21 cellular contexts compared by ENCODE assay signal in genomic region chr6:33651947-33652346, GRCh38.
"Had no signal": no experiment of that assay in that cellular context is flagged by ENCODE, and none has a peak within 500 bp of the region (broad histone marks: within the 10 kb centered on the region; RNA-seq: fewer than 3 reads in every experiment).

No MANE protein-coding gene starts in this region.

- H3K36me3 Mint-ChIP-seq: brain had no signal

- H3K27me3 ChIP-seq: esophagus squamous epithelium, gastrocnemius medialis, upper lobe of right lung had no signal

- H3K36me3 ChIP-seq: gastrocnemius medialis had no signal

- H3K9me3 Mint-ChIP-seq: activated B cell treated with CpG ODN at 0.5 μM for 24 hours; activated CD4-positive, alpha-beta memory T cell treated with anti-CD3 and anti-CD28 coated beads, Interleukin-2, amount 10 ng/mL, durations not matched to agents 7 days and 5 days; activated naive CD4-positive, alpha-beta T cell treated with anti-CD3 and anti-CD28 coated beads, Interleukin-2, amount 50 U/mL, for 24 hours; activated T-helper 1 cell treated with anti-CD3 and anti-CD28 coated beads, Interleukin-12 subunit alpha, Interleukin-12 subunit beta, Interleukin-2, Interleukin-4 antibody, amounts not matched to agents 30 ng/mL and 10 ng/mL and 1 ng/mL, durations not matched to agents 14 hours and 24 hours and 36 hours; dendritic cell treated with granulocyte-macrophage colony-stimulating factor and Interleukin-4, amounts not matched to agents 40 ng/mL and 50 ng/mL, for 4 days; memory B cell; nephron progenitor cell had no signal

- ATAC-seq: activated CD4-positive, alpha-beta T cell treated with anti-CD3 and anti-CD28 coated beads for 36 hours; gastrocnemius medialis; SK-N-SH treated with all-trans-retinoic acid at 6 μM for 48 hours; stimulated activated naive CD8-positive, alpha-beta T cell treated with anti-CD3 and anti-CD28 coated beads, Interleukin-15, Interleukin-2, amounts not matched to agents 100 U/mL and 50 U/mL, for 24 hours; upper lobe of right lung had no signal

- DNase-seq: activated B cell treated with CpG ODN at 0.5 μM for 24 hours; activated CD4-positive, alpha-beta memory T cell treated with anti-CD3 and anti-CD28 coated beads, Interleukin-2, amount 10 ng/mL, durations not matched to agents 7 days and 5 days; activated CD4-positive, alpha-beta T cell treated with anti-CD3 and anti-CD28 coated beads for 36 hours; activated gamma-delta T cell treated with Interleukin-2 at 50 U/mL for 16 hours; anterior cingulate cortex; effector CD4-positive, alpha-beta T cell; esophagus squamous epithelium; gastrocnemius medialis; hypothalamus; nephron progenitor cell; posterior cingulate gyrus; stimulated activated CD4-positive, alpha-beta T cell treated with anti-CD3 and anti-CD28 coated beads, Interleukin-4, amount 100 ng/mL, for 24 hours; stimulated activated naive CD8-positive, alpha-beta T cell treated with anti-CD3 and anti-CD28 coated beads, Interleukin-15, Interleukin-2, amounts not matched to agents 100 U/mL and 50 U/mL, for 24 hours; T1000; upper lobe of right lung had no signal

- H3K4me3 Mint-ChIP-seq: activated B cell treated with CpG ODN at 0.5 μM for 24 hours; activated CD4-positive, alpha-beta memory T cell treated with anti-CD3 and anti-CD28 coated beads, Interleukin-2, amount 10 ng/mL, durations not matched to agents 7 days and 5 days; activated CD4-positive, alpha-beta T cell treated with anti-CD3 and anti-CD28 coated beads for 36 hours; activated naive CD4-positive, alpha-beta T cell treated with anti-CD3 and anti-CD28 coated beads, Interleukin-2, amount 50 U/mL, for 24 hours; activated T-helper 1 cell treated with anti-CD3 and anti-CD28 coated beads, Interleukin-12 subunit alpha, Interleukin-12 subunit beta, Interleukin-2, Interleukin-4 antibody, amounts not matched to agents 30 ng/mL and 10 ng/mL and 1 ng/mL, durations not matched to agents 14 hours and 24 hours and 36 hours; brain; dendritic cell treated with granulocyte-macrophage colony-stimulating factor and Interleukin-4, amounts not matched to agents 40 ng/mL and 50 ng/mL, for 4 days; memory B cell; nephron progenitor cell had no signal

- H3K9me3 ChIP-seq: esophagus squamous epithelium, gastrocnemius medialis, upper lobe of right lung had no signal

- H3K4me1 ChIP-seq: gastrocnemius medialis, upper lobe of right lung had no signal

- H3K27ac Mint-ChIP-seq: activated B cell treated with CpG ODN at 0.5 μM for 24 hours; activated CD4-positive, alpha-beta memory T cell treated with anti-CD3 and anti-CD28 coated beads, Interleukin-2, amount 10 ng/mL, durations not matched to agents 7 days and 5 days; activated CD4-positive, alpha-beta T cell treated with anti-CD3 and anti-CD28 coated beads for 36 hours; activated naive CD4-positive, alpha-beta T cell treated with anti-CD3 and anti-CD28 coated beads, Interleukin-2, amount 50 U/mL, for 24 hours; dendritic cell treated with granulocyte-macrophage colony-stimulating factor and Interleukin-4, amounts not matched to agents 40 ng/mL and 50 ng/mL, for 4 days; memory B cell had no signal

- H3K4me3 ChIP-seq: esophagus squamous epithelium, gastrocnemius medialis, upper lobe of right lung had no signal

- H3K27me3 Mint-ChIP-seq: activated B cell treated with CpG ODN at 0.5 μM for 24 hours; activated CD4-positive, alpha-beta memory T cell treated with anti-CD3 and anti-CD28 coated beads, Interleukin-2, amount 10 ng/mL, durations not matched to agents 7 days and 5 days; activated CD4-positive, alpha-beta T cell treated with anti-CD3 and anti-CD28 coated beads for 36 hours; activated naive CD4-positive, alpha-beta T cell treated with anti-CD3 and anti-CD28 coated beads, Interleukin-2, amount 50 U/mL, for 24 hours; memory B cell had no signal

- H3K27ac ChIP-seq: esophagus squamous epithelium, gastrocnemius medialis, upper lobe of right lung had no signal
